In the genomic region with DNA sequence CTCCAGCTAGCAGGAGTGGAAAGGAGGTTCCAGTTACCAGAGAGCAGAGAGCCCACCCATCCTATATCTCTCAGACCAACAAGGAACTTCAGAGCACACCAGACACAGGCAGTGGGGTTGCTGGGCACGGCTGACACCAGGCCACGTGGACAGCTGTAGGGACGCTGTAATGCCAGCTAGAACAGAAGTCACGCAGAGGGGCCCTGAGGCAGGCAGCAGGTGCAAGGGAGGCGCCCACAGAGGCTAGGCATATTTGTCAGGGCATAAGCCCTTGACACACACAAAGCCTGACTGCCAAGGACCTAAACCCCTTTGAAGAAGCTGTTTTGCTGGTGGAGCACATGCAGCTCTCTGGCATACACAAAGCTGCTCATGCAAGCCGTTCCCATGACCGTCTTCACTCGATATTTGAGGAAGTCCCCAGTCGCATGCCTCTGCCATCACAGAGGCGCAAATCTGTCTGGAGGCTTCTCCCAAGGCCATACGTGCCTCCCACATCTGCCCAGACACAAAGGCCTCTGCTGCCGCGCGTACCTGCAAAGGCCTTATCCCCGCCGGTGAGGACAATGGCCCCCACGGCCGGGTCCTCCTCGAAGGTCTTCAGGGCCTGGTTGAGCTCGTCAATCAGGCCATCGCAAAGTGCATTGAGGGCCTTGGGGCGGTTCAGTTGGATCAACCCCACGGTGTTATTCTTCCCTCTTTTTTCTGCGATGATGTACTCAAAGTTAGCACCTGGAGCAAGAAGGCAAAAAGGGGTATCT, we compare ENCODE assay signal across 37 cellular contexts. TPM values are rescaled to one million over a fixed set of nuclear protein-coding genes. Genes with fewer than 3 reads are reported as not detected.
DNase-seq lines count a peak whose midpoint lies in the region; ATAC-seq, FAIRE-seq and TF ChIP-seq lines count a peak whose summit lies in the region.
"Had no signal": no experiment of that assay in that cellular context is flagged by ENCODE, and none has a peak within 500 bp of the region (broad histone marks: within the 10 kb centered on the region; RNA-seq: fewer than 3 reads in every experiment).

No MANE protein-coding gene starts in this region.

- H3K9ac ChIP-seq in PC-3 (ENCODE audit: low read length) (no peak overlapping the region), kidney (ENCODE audit: low read length in 2 of 2) (no peak overlapping the region)

- H3K9me3 ChIP-seq in PC-3 (ENCODE audit: low read length), result no peaks in the 10 kb centered on the region
- no peaks in the 10 kb centered on the region for H3K9me3 ChIP-seq in kidney (ENCODE audit: control insufficient read depth in 1 of 2, low read length in 2 of 2)
- H3K9me3 ChIP-seq: colonic mucosa, heart left ventricle, ovary, thyroid gland had no signal

- peaks cover 11% of the 10 kb centered on the region for H3K36me3 Mint-ChIP-seq in activated T-cell treated with anti-CD3 and anti-CD28 coated beads, Interleukin-2, amount 50 U/mL, for 4 hours (ENCODE audit: insufficient read depth)
- peaks cover 46% of the 10 kb centered on the region for H3K36me3 Mint-ChIP-seq in activated T-cell treated with anti-CD3 and anti-CD28 coated beads, Interleukin-2, amount 50 U/mL, for 24 hours (ENCODE audit: low read depth)
- peaks cover 18% of the 10 kb centered on the region for H3K36me3 Mint-ChIP-seq in osteocyte (ENCODE audit: unreplicated experiment)
- peaks cover 12% of the 10 kb centered on the region; the same call in 1 of the 2 replicates for H3K36me3 Mint-ChIP-seq in HFFc6 (ENCODE audit: low read depth)
- H3K36me3 Mint-ChIP-seq: activated CD8-positive, alpha-beta memory T cell treated with anti-CD3 and anti-CD28 coated beads, Interleukin-2, amount 10 ng/mL, durations not matched to agents 7 days and 5 days had no signal

- H3K27me3 ChIP-seq in PC-3 (ENCODE audit: low read length), result no peaks in the 10 kb centered on the region
- H3K27me3 ChIP-seq: colonic mucosa, heart left ventricle, ovary, thyroid gland had no signal

- H3K4me3 ChIP-seq in PC-3 (ENCODE audit: low read length) (no peak overlapping the region), kidney (ENCODE audit: low read length in 2 of 2) (no peak overlapping the region)
- H3K4me3 ChIP-seq: colonic mucosa, heart left ventricle, ovary, PC-9, smooth muscle cell, thyroid gland had no signal

- intact Hi-C loops in PC-3 (cut with micrococcal nuclease) (no loop called here), kidney (cut with DNase I) (no loop called here)

- H3K27me3 Mint-ChIP-seq in activated T-cell treated with anti-CD3 and anti-CD28 coated beads, Interleukin-2, amount 50 U/mL, for 4 hours (ENCODE audit: low read depth), result no peaks in the 10 kb centered on the region
- H3K27me3 Mint-ChIP-seq in activated T-cell treated with anti-CD3 and anti-CD28 coated beads, Interleukin-2, amount 50 U/mL, for 24 hours, result no peaks in the 10 kb centered on the region
- H3K27me3 Mint-ChIP-seq in osteocyte (ENCODE audit: unreplicated experiment) (no peaks in the 10 kb centered on the region), HFFc6 (ENCODE audit: insufficient read depth) (no peaks in the 10 kb centered on the region; the same call in 1 of the 2 replicates)
- H3K27me3 Mint-ChIP-seq: activated CD4-positive, alpha-beta T cell treated with anti-CD3 and anti-CD28 coated beads, Interleukin-2, amount 10 ng/mL, durations not matched to agents 7 days and 5 days; effector memory CD8-positive, alpha-beta T cell; memory B cell had no signal

- DNase-seq in activated T-cell treated with anti-CD3 and anti-CD28 coated beads, Interleukin-2, amount 50 U/mL, for 4 hours, result no peak
- no peak for DNase-seq in activated T-cell treated with anti-CD3 and anti-CD28 coated beads, Interleukin-2, amount 50 U/mL, for 24 hours
- DNase-seq in PC-3, result no peak
- DNase-seq in kidney, result peak; percentile 72
- DNase-seq in osteocyte (ENCODE audit: extremely low spot score, unreplicated experiment), result no peak
- DNase-seq in HFFc6, result no peak
- DNase-seq in frontal cortex (ENCODE audit: low spot score in 2 of 2), result no peak
- DNase-seq: activated CD4-positive, alpha-beta T cell treated with anti-CD3 and anti-CD28 coated beads, Interleukin-2, amount 10 ng/mL, durations not matched to agents 7 days and 5 days; activated CD8-positive, alpha-beta memory T cell treated with anti-CD3 and anti-CD28 coated beads, Interleukin-2, amount 10 ng/mL, durations not matched to agents 7 days and 5 days; activated naive CD4-positive, alpha-beta T cell treated with anti-CD3 and anti-CD28 coated beads, Interleukin-2, amount 50 U/mL, for 16 hours; amygdala; colonic mucosa; DMS53; effector memory CD8-positive, alpha-beta T cell; foreskin fibroblast; GDM1; H7; heart left ventricle; NCI-H524 treated with DMSO at 0.1 percent for 48 hours; ovary; PC-9; retina; SHP77 treated with DMSO at 0.1 percent for 48 hours; stimulated activated CD4-positive, alpha-beta T cell treated with anti-CD3 and anti-CD28 coated beads, Interleukin-1b, Interleukin-23, amount 100 ng/mL, for 48 hours; stimulated activated CD8-positive, alpha-beta memory T cell treated with anti-CD3 and anti-CD28 coated beads, Interleukin-4, amount 100 ng/mL, for 48 hours; stimulated activated naive CD8-positive, alpha-beta T cell treated with anti-CD3 and anti-CD28 coated beads, Interleukin-15, amount 100 ng/mL, for 72 hours; T-helper 9 cell; thyroid gland had no signal

- POLR2A ChIA-PET in PC-3 (lab: Charles Lee; ENCODE audit: unreplicated experiment), result no interaction called here

- peak overlapping the region; percentile 5 for H3K4me3 Mint-ChIP-seq in activated T-cell treated with anti-CD3 and anti-CD28 coated beads, Interleukin-2, amount 50 U/mL, for 4 hours
- H3K4me3 Mint-ChIP-seq in activated T-cell treated with anti-CD3 and anti-CD28 coated beads, Interleukin-2, amount 50 U/mL, for 24 hours, result no peak overlapping the region
- H3K4me3 Mint-ChIP-seq in osteocyte (ENCODE audit: unreplicated experiment) (peak overlapping the region; percentile 60), HFFc6 (no peak overlapping the region)
- H3K4me3 Mint-ChIP-seq: activated CD4-positive, alpha-beta T cell treated with anti-CD3 and anti-CD28 coated beads, Interleukin-2, amount 10 ng/mL, durations not matched to agents 7 days and 5 days; activated CD8-positive, alpha-beta memory T cell treated with anti-CD3 and anti-CD28 coated beads, Interleukin-2, amount 10 ng/mL, durations not matched to agents 7 days and 5 days; effector memory CD8-positive, alpha-beta T cell; memory B cell; stimulated activated naive CD8-positive, alpha-beta T cell treated with anti-CD3 and anti-CD28 coated beads, Interleukin-15, amount 100 ng/mL, for 72 hours had no signal

- FAIRE-seq in kidney (lab: Jason Lieb, UNC) (no peak), frontal cortex (lab: Jason Lieb, UNC) (no peak)
- FAIRE-seq: bronchial epithelial cell, GM19239 had no signal

- no peak overlapping the region for H2AFZ ChIP-seq in PC-3 (ENCODE audit: low read length)
- H2AFZ ChIP-seq: PC-9 had no signal

- H3K4me1 Mint-ChIP-seq in activated T-cell treated with anti-CD3 and anti-CD28 coated beads, Interleukin-2, amount 50 U/mL, for 4 hours (ENCODE audit: low read depth), result peaks cover 6% of the 10 kb centered on the region
- H3K4me1 Mint-ChIP-seq in activated T-cell treated with anti-CD3 and anti-CD28 coated beads, Interleukin-2, amount 50 U/mL, for 24 hours (ENCODE audit: low read depth), result peaks cover 19% of the 10 kb centered on the region
- H3K4me1 Mint-ChIP-seq in osteocyte (ENCODE audit: unreplicated experiment) (peaks cover 10% of the 10 kb centered on the region), HFFc6 (ENCODE audit: low read depth) (peaks cover 6% of the 10 kb centered on the region)

- no peak for TF ChIP-seq CTCF in PC-3 (conservative IDR thresholded peaks at IDR 0.05; ENCODE audit: low read depth, low read length)
- TF ChIP-seq CTCF in kidney (IDR thresholded peaks at IDR 0.05; ENCODE audit: borderline replicate concordance, extremely low read depth, insufficient read depth), result no peak
- TF ChIP-seq CTCF in osteocyte (IDR thresholded peaks at IDR 0.05), result no peak
- no peak for TF ChIP-seq CTCF in HFFc6 (IDR thresholded peaks at IDR 0.05)

- H3K79me2 ChIP-seq in PC-3 (ENCODE audit: low read length), result peaks cover 8% of the 10 kb centered on the region; the same call in 1 of the 2 replicates

- H4K20me1 ChIP-seq in PC-3 (ENCODE audit: low read length), result no peaks in the 10 kb centered on the region

- H3K9me3 Mint-ChIP-seq in activated T-cell treated with anti-CD3 and anti-CD28 coated beads, Interleukin-2, amount 50 U/mL, for 4 hours, result no peaks in the 10 kb centered on the region
- no peaks in the 10 kb centered on the region for H3K9me3 Mint-ChIP-seq in activated T-cell treated with anti-CD3 and anti-CD28 coated beads, Interleukin-2, amount 50 U/mL, for 24 hours
- H3K9me3 Mint-ChIP-seq in osteocyte (ENCODE audit: unreplicated experiment) (no peaks in the 10 kb centered on the region), HFFc6 (no peaks in the 10 kb centered on the region)
- H3K9me3 Mint-ChIP-seq: activated CD4-positive, alpha-beta T cell treated with anti-CD3 and anti-CD28 coated beads, Interleukin-2, amount 10 ng/mL, durations not matched to agents 7 days and 5 days; effector memory CD8-positive, alpha-beta T cell; memory B cell; stimulated activated naive CD8-positive, alpha-beta T cell treated with anti-CD3 and anti-CD28 coated beads, Interleukin-15, amount 100 ng/mL, for 72 hours had no signal

- BruUV-seq in PC-3 (replicated peaks; lab: Mats Ljungman, UMichigan), result TSS peak; percentile 16

- H3K4me2 ChIP-seq in PC-3 (ENCODE audit: low read length), result no peak overlapping the region
- H3K4me2 ChIP-seq: PC-9, smooth muscle cell had no signal

- H3K27ac Mint-ChIP-seq in activated T-cell treated with anti-CD3 and anti-CD28 coated beads, Interleukin-2, amount 50 U/mL, for 24 hours, result no peak overlapping the region
- H3K27ac Mint-ChIP-seq in osteocyte (ENCODE audit: unreplicated experiment) (no peak overlapping the region), HFFc6 (no peak overlapping the region)
- H3K27ac Mint-ChIP-seq: activated CD4-positive, alpha-beta T cell treated with anti-CD3 and anti-CD28 coated beads, Interleukin-2, amount 10 ng/mL, durations not matched to agents 7 days and 5 days; activated CD8-positive, alpha-beta memory T cell treated with anti-CD3 and anti-CD28 coated beads, Interleukin-2, amount 10 ng/mL, durations not matched to agents 7 days and 5 days; effector memory CD8-positive, alpha-beta T cell; memory B cell; stimulated activated naive CD8-positive, alpha-beta T cell treated with anti-CD3 and anti-CD28 coated beads, Interleukin-15, amount 100 ng/mL, for 72 hours had no signal

- ATAC-seq in activated T-cell treated with anti-CD3 and anti-CD28 coated beads, Interleukin-2, amount 50 U/mL, for 4 hours, result no peak
- ATAC-seq in PC-3 (no peak), GM18909 (IDR thresholded peaks at IDR 0.05; ENCODE audit: poor library complexity, unreplicated experiment) (no peak)
- ATAC-seq: activated CD8-positive, alpha-beta memory T cell treated with anti-CD3 and anti-CD28 coated beads, Interleukin-2, amount 10 ng/mL, durations not matched to agents 7 days and 5 days; effector memory CD8-positive, alpha-beta T cell; heart left ventricle; stimulated activated naive CD8-positive, alpha-beta T cell treated with anti-CD3 and anti-CD28 coated beads, Interleukin-15, amount 100 ng/mL, for 72 hours had no signal

- H3F3A ChIP-seq in PC-3 (ENCODE audit: low read length, unreplicated experiment), result no peaks in the 10 kb centered on the region

- H3K27ac ChIP-seq in PC-3 (ENCODE audit: low read length), result no peak overlapping the region
- H3K27ac ChIP-seq in kidney (ENCODE audit: low read depth in 2 of 2, low read length in 2 of 2), result no peak overlapping the region
- H3K27ac ChIP-seq: colonic mucosa, heart left ventricle, ovary, PC-9, thyroid gland, VCaP had no signal

- H3K36me3 ChIP-seq in PC-3 (ENCODE audit: low read depth, low read length) (peaks cover 14% of the 10 kb centered on the region; the same call in 1 of the 2 replicates), kidney (ENCODE audit: control insufficient read depth in 1 of 2, insufficient read depth in 2 of 2, low read length in 2 of 2) (peaks cover 21 to 44% of the 10 kb centered on the region in 2 donors)
- H3K36me3 ChIP-seq: ovary had no signal

- H3K4me1 ChIP-seq in PC-3 (ENCODE audit: insufficient read depth, low read length) (peaks cover 3% of the 10 kb centered on the region; the same call in 1 of the 2 replicates), kidney (ENCODE audit: control insufficient read depth in 1 of 2, insufficient read depth in 1 of 2, low read depth in 1 of 2, low read length in 2 of 2) (peaks cover 0 to 5% of the 10 kb centered on the region in 2 donors)

- no peaks in the 10 kb centered on the region for H3K9me2 ChIP-seq in PC-3 (replicated peaks; ENCODE audit: low read length)

- CTCF ChIA-PET in PC-3 (lab: Charles Lee), result no interaction called here

RNA-seq across cellular contexts. Expression of gene ECHS1, which starts 2.9 kb away (rescaled TPM):
- total RNA-seq in activated T-cell treated with anti-CD3 and anti-CD28 coated beads, Interleukin-2, amount 50 U/mL, for 4 hours, result 10 to 100 TPM; 53.1 to 55.6 (median 53.9) TPM
- 114 and 120 TPM in 2 replicates for total RNA-seq in PC-3 (2014; rRNA removed)
- 85.6 TPM for total RNA-seq in kidney
- 599 TPM for polyA plus RNA-seq in kidney (ENCODE audit: insufficient read depth, low read depth, low replicate concordance)
- 62.9 and 65.1 TPM in 2 replicates for total RNA-seq in osteocyte
- total RNA-seq in HFFc6 (2021; fragmentation: NEBNext Ultra II Directional; extraction: Animal tissue kit (Norgen Biotek cat#: 25700)), result 100 to 1,000 TPM; 105 to 137 (median 114) TPM
- total RNA-seq in frontal cortex, result 35.5 TPM

RNA-seq across cellular contexts. Expression of gene PAOX, which starts 8.9 kb away (rescaled TPM):
- 1 to 10 TPM; 2.6 to 3.2 (median 2.9) TPM for total RNA-seq in activated T-cell treated with anti-CD3 and anti-CD28 coated beads, Interleukin-2, amount 50 U/mL, for 4 hours
- total RNA-seq in PC-3 (2014; rRNA removed), result 3.7 and 4.1 TPM in 2 replicates
- total RNA-seq in kidney, result 7.0 TPM
- polyA plus RNA-seq in kidney (ENCODE audit: insufficient read depth, low read depth, low replicate concordance), result 14.4 TPM
- total RNA-seq in osteocyte, result 6.5 and 8.7 TPM in 2 replicates
- total RNA-seq in HFFc6 (2021; fragmentation: NEBNext Ultra II Directional; extraction: Animal tissue kit (Norgen Biotek cat#: 25700)), result 1 to 10 TPM; 2.4 to 4.9 (median 3.6) TPM
- 7.7 TPM for total RNA-seq in frontal cortex

RNA-seq across cellular contexts. Expression of gene FUOM, which starts 12.4 kb away (rescaled TPM):
- total RNA-seq in activated T-cell treated with anti-CD3 and anti-CD28 coated beads, Interleukin-2, amount 50 U/mL, for 4 hours, result 10 to 100 TPM; 40.7 to 47.4 (median 46.6) TPM
- 33.3 and 40.0 TPM in 2 replicates for total RNA-seq in PC-3 (2014; rRNA removed)
- total RNA-seq in kidney, result 17.5 TPM
- polyA plus RNA-seq in kidney (ENCODE audit: insufficient read depth, low read depth, low replicate concordance), result 118 TPM
- total RNA-seq in osteocyte, result 20.5 and 24.0 TPM in 2 replicates
- total RNA-seq in HFFc6 (2021; fragmentation: NEBNext Ultra II Directional; extraction: Animal tissue kit (Norgen Biotek cat#: 25700)), result 1 to 10 TPM in 5 of 6 experiments, under 1 TPM in 1; 0.55 to 8.9 (median 7.8) TPM
- 6.9 TPM for total RNA-seq in frontal cortex

RNA-seq across cellular contexts. Expression of gene PRAP1, which starts 23.0 kb away (rescaled TPM):
- not detected for total RNA-seq in activated T-cell treated with anti-CD3 and anti-CD28 coated beads, Interleukin-2, amount 50 U/mL, for 4 hours
- total RNA-seq in PC-3 (2014; rRNA removed), result not detected in 2 replicates
- total RNA-seq in kidney, result 1.9 TPM
- 557 TPM for polyA plus RNA-seq in kidney (ENCODE audit: insufficient read depth, low read depth, low replicate concordance)
- not detected in 2 replicates for total RNA-seq in osteocyte
- not detected for total RNA-seq in HFFc6 (2021; fragmentation: NEBNext Ultra II Directional; extraction: Animal tissue kit (Norgen Biotek cat#: 25700))
- total RNA-seq in frontal cortex, result not detected
- total RNA-seq: A172; activated CD4-positive, alpha-beta T cell treated with anti-CD3 and anti-CD28 coated beads, Interleukin-2, amount 10 ng/mL, durations not matched to agents 7 days and 5 days; activated CD8-positive, alpha-beta memory T cell treated with anti-CD3 and anti-CD28 coated beads, Interleukin-2, amount 10 ng/mL, durations not matched to agents 7 days and 5 days; bronchial epithelial cell; H7; heart left ventricle; HT1080; PC-9; smooth muscle cell; thyroid gland had no signal
- polyA plus RNA-seq: esophagus, heart left ventricle, ovary had no signal

RNA-seq across cellular contexts. Expression of gene MTG1, which starts 23.8 kb away (rescaled TPM):
- 10 to 100 TPM; 60.3 to 68.1 (median 67.1) TPM for total RNA-seq in activated T-cell treated with anti-CD3 and anti-CD28 coated beads, Interleukin-2, amount 50 U/mL, for 4 hours
- 38.8 and 39.4 TPM in 2 replicates for total RNA-seq in PC-3 (2014; rRNA removed)
- 51.1 TPM for total RNA-seq in kidney
- polyA plus RNA-seq in kidney (ENCODE audit: insufficient read depth, low read depth, low replicate concordance), result 68.5 TPM
- total RNA-seq in osteocyte, result 57.3 and 65.2 TPM in 2 replicates
- total RNA-seq in HFFc6 (2021; fragmentation: NEBNext Ultra II Directional; extraction: Animal tissue kit (Norgen Biotek cat#: 25700)), result 10 to 100 TPM; 23.7 to 33.0 (median 26.6) TPM
- total RNA-seq in frontal cortex, result 21.2 TPM

Comparison
In these comparisons a context has a peak if more than half of its experiments do, and no peak if none do; other contexts are left out.
1. H3K4me3 Mint-ChIP-seq: peak in activated T-cell treated with anti-CD3 and anti-CD28 coated beads, Interleukin-2, amount 50 U/mL, for 4 hours (single experiment) and osteocyte (single experiment); none in activated T-cell treated with anti-CD3 and anti-CD28 coated beads, Interleukin-2, amount 50 U/mL, for 24 hours (single experiment) and HFFc6 (single experiment).